Comparison of ENCODE assay signal across 1 cellular context in the genomic region with DNA sequence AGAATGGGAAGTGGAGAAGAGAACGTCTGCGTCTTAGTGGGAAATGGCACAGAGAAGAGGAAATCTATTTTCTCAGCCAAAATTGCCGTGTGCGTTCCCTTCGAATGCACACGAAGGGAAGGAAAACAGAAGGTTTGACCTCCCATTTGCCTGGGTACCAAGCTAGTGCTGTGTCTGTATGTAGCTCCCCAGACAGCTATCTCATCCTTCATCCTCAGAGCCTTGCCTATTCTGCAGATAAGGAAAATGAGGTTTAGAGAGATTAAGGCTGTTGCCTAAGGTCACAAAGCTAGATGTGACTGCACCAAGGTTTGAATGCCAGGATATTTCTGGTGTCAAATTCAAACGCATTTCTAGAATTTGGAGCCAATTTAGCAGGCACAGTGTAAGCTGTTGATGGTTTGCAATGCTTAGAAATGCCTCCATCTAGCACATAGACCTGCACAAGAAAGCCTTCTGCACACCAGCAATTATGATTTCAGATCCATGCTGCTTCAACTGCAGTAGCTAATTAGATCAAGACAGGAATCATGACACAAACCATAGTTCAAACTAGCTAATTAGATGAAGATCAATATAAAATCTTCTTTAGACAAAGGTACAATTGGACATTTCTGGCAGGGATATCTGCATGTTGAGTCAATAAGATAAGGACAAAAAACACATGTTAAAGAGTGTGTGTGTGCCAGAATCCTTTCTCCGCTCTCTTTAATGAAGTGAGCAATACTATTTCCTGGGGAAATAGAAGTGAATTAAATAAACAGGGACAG.
TF ChIP-seq lines count a peak whose summit lies in the region.

No MANE protein-coding gene starts in this region.

TF ChIP-seq in GM23338, 12 proteins besides CTCF, POLR2A, EP300 and RAD21:
- TF ChIP-seq ZNF114 (CRISPR knock-in tag; IDR thresholded peaks at IDR 0.05) (no peak), EZH2 (IDR thresholded peaks at IDR 0.05; ENCODE audit: low read depth, unreplicated experiment) (no peak), JUNB (IDR thresholded peaks at IDR 0.05; ENCODE audit: unreplicated experiment) (no peak), STAT1 (IDR thresholded peaks at IDR 0.05; ENCODE audit: unreplicated experiment) (no peak), POLR2AphosphoS5 (IDR thresholded peaks at IDR 0.05; ENCODE audit: low read depth) (no peak)
- TF ChIP-seq, protein P1, sequence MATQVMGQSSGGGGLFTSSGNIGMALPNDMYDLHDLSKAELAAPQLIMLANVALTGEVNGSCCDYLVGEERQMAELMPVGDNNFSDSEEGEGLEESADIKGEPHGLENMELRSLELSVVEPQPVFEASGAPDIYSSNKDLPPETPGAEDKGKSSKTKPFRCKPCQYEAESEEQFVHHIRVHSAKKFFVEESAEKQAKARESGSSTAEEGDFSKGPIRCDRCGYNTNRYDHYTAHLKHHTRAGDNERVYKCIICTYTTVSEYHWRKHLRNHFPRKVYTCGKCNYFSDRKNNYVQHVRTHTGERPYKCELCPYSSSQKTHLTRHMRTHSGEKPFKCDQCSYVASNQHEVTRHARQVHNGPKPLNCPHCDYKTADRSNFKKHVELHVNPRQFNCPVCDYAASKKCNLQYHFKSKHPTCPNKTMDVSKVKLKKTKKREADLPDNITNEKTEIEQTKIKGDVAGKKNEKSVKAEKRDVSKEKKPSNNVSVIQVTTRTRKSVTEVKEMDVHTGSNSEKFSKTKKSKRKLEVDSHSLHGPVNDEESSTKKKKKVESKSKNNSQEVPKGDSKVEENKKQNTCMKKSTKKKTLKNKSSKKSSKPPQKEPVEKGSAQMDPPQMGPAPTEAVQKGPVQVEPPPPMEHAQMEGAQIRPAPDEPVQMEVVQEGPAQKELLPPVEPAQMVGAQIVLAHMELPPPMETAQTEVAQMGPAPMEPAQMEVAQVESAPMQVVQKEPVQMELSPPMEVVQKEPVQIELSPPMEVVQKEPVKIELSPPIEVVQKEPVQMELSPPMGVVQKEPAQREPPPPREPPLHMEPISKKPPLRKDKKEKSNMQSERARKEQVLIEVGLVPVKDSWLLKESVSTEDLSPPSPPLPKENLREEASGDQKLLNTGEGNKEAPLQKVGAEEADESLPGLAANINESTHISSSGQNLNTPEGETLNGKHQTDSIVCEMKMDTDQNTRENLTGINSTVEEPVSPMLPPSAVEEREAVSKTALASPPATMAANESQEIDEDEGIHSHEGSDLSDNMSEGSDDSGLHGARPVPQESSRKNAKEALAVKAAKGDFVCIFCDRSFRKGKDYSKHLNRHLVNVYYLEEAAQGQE (IDR thresholded peaks at IDR 0.05; ENCODE audit: unreplicated experiment): no peak
